1 cellular context compared by ENCODE assay signal in the genomic region with DNA sequence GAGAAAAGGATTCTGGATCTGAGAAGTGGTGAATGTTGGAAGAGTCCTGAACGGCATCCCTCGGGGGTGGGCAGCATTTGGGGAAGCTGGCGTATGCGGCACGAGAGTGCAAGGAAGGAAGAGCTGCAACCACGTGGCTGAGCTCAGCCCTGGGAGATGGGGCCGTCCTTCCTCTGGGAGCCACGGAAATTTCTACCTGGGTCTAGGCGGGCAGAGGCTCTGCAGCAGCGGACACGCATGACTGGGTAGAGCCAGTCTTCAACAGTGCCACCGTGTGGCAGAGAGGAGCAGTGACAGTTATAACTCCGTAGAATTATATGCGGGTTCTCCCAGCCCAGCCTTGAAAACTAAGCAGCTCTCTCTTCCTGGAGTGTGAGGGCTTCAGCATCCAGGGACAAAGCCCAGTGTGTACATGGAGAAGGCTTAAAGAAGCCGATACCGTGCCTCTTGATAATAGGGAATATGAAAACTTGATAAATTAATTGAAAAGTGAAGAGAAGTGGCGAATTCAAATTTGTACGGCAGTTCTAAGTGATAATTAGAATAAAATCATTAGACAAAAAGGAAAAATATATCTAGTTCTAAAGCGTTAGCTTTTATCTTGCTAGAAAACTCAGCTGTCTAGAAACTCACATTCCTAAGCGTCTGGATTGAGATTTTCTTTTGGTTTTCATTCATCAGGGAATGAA.
TF ChIP-seq lines count a peak whose summit lies in the region.

No MANE protein-coding gene starts in this region.

TF ChIP-seq in HepG2, 621 proteins besides CTCF, POLR2A, EP300 and RAD21 (continued from another document and continues in another):
- TF ChIP-seq, protein P1, sequence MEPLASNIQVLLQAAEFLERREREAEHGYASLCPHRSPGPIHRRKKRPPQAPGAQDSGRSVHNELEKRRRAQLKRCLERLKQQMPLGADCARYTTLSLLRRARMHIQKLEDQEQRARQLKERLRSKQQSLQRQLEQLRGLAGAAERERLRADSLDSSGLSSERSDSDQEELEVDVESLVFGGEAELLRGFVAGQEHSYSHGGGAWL (CRISPR knock-in tag; IDR thresholded peaks at IDR 0.05), result peak; percentile 60; the same call in 1 of the 2 replicates
- TF ChIP-seq MATR3 (CRISPR knock-in tag; IDR thresholded peaks at IDR 0.05), result no peak
- TF ChIP-seq, protein P2, sequence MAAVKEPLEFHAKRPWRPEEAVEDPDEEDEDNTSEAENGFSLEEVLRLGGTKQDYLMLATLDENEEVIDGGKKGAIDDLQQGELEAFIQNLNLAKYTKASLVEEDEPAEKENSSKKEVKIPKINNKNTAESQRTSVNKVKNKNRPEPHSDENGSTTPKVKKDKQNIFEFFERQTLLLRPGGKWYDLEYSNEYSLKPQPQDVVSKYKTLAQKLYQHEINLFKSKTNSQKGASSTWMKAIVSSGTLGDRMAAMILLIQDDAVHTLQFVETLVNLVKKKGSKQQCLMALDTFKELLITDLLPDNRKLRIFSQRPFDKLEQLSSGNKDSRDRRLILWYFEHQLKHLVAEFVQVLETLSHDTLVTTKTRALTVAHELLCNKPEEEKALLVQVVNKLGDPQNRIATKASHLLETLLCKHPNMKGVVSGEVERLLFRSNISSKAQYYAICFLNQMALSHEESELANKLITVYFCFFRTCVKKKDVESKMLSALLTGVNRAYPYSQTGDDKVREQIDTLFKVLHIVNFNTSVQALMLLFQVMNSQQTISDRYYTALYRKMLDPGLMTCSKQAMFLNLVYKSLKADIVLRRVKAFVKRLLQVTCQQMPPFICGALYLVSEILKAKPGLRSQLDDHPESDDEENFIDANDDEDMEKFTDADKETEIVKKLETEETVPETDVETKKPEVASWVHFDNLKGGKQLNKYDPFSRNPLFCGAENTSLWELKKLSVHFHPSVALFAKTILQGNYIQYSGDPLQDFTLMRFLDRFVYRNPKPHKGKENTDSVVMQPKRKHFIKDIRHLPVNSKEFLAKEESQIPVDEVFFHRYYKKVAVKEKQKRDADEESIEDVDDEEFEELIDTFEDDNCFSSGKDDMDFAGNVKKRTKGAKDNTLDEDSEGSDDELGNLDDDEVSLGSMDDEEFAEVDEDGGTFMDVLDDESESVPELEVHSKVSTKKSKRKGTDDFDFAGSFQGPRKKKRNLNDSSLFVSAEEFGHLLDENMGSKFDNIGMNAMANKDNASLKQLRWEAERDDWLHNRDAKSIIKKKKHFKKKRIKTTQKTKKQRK (IDR thresholded peaks at IDR 0.05; ENCODE audit: low read length), result no peak
- TF ChIP-seq UBTF (CRISPR knock-in tag; IDR thresholded peaks at IDR 0.05), result peak; percentile 75; the same call in 1 of the 2 replicates
- no peak for TF ChIP-seq NR2C2 (CRISPR knock-in tag; IDR thresholded peaks at IDR 0.05; ENCODE audit: borderline replicate concordance)
- no peak for TF ChIP-seq CHD4 (IDR thresholded peaks at IDR 0.05; ENCODE audit: borderline replicate concordance, low read length)
- TF ChIP-seq, protein P3, sequence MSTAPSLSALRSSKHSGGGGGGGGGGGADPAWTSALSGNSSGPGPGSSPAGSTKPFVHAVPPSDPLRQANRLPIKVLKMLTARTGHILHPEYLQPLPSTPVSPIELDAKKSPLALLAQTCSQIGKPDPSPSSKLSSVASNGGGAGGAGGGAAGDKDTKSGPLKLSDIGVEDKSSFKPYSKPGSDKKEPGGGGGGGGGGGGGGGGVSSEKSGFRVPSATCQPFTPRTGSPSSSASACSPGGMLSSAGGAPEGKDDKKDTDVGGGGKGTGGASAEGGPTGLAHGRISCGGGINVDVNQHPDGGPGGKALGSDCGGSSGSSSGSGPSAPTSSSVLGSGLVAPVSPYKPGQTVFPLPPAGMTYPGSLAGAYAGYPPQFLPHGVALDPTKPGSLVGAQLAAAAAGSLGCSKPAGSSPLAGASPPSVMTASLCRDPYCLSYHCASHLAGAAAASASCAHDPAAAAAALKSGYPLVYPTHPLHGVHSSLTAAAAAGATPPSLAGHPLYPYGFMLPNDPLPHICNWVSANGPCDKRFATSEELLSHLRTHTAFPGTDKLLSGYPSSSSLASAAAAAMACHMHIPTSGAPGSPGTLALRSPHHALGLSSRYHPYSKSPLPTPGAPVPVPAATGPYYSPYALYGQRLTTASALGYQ (CRISPR knock-in tag; IDR thresholded peaks at IDR 0.05), result no peak
- TF ChIP-seq SAP130 (CRISPR knock-in tag; IDR thresholded peaks at IDR 0.05; ENCODE audit: low read depth), result no peak
- peak; percentile 80; the same call in 1 of the 2 replicates for TF ChIP-seq ZNF792 (CRISPR knock-in tag; IDR thresholded peaks at IDR 0.05)
- TF ChIP-seq, protein P4, sequence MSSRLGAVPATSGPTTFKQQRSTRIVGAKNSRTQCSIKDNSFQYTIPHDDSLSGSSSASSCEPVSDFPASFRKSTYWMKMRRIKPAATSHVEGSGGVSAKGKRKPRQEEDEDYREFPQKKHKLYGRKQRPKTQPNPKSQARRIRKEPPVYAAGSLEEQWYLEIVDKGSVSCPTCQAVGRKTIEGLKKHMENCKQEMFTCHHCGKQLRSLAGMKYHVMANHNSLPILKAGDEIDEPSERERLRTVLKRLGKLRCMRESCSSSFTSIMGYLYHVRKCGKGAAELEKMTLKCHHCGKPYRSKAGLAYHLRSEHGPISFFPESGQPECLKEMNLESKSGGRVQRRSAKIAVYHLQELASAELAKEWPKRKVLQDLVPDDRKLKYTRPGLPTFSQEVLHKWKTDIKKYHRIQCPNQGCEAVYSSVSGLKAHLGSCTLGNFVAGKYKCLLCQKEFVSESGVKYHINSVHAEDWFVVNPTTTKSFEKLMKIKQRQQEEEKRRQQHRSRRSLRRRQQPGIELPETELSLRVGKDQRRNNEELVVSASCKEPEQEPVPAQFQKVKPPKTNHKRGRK (CRISPR knock-in tag; IDR thresholded peaks at IDR 0.05), result no peak
- no peak for TF ChIP-seq KLF15 (CRISPR knock-in tag; IDR thresholded peaks at IDR 0.05; ENCODE audit: borderline replicate concordance)
- TF ChIP-seq SRY (CRISPR knock-in tag; IDR thresholded peaks at IDR 0.05), result peak; percentile 75
- no peak for TF ChIP-seq KMT2A (CRISPR knock-in tag; IDR thresholded peaks at IDR 0.05)
- TF ChIP-seq ZNF484 (CRISPR knock-in tag; IDR thresholded peaks at IDR 0.05; ENCODE audit: borderline replicate concordance, low read depth), result no peak
- no peak for TF ChIP-seq GMEB2 (CRISPR knock-in tag; IDR thresholded peaks at IDR 0.05; ENCODE audit: low read depth)
- no peak; the same call in 1 of the 2 replicates for TF ChIP-seq TOE1 (CRISPR knock-in tag; IDR thresholded peaks at IDR 0.05)
- no peak for TF ChIP-seq ZNF616 (CRISPR knock-in tag; IDR thresholded peaks at IDR 0.05; ENCODE audit: low read depth)
- TF ChIP-seq ZNF44 (CRISPR knock-in tag; IDR thresholded peaks at IDR 0.05), result no peak
- 0 out of 2 replicates have a peak, but pooled peaks have one; percentile 18 for TF ChIP-seq ATF3 (CRISPR knock-in tag; IDR thresholded peaks at IDR 0.05)
- peak; percentile 42; the same call in 1 of the 2 replicates for TF ChIP-seq ZNF362 (CRISPR knock-in tag; IDR thresholded peaks at IDR 0.05; ENCODE audit: borderline replicate concordance)
- TF ChIP-seq, protein P5, sequence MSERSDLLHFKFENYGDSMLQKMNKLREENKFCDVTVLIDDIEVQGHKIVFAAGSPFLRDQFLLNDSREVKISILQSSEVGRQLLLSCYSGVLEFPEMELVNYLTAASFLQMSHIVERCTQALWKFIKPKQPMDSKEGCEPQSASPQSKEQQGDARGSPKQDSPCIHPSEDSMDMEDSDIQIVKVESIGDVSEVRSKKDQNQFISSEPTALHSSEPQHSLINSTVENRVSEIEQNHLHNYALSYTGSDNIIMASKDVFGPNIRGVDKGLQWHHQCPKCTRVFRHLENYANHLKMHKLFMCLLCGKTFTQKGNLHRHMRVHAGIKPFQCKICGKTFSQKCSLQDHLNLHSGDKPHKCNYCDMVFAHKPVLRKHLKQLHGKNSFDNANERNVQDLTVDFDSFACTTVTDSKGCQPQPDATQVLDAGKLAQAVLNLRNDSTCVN (CRISPR knock-in tag; IDR thresholded peaks at IDR 0.05; ENCODE audit: borderline replicate concordance), result peak; percentile 77; the same call in 1 of the 2 replicates
- TF ChIP-seq ZNF530 (CRISPR knock-in tag; IDR thresholded peaks at IDR 0.05; ENCODE audit: low read depth), result no peak
- TF ChIP-seq NFKB2 (CRISPR knock-in tag; IDR thresholded peaks at IDR 0.05; ENCODE audit: borderline replicate concordance), result peak; percentile 47; the same call in 1 of the 2 replicates
- TF ChIP-seq ZNF432 (CRISPR knock-in tag; IDR thresholded peaks at IDR 0.05; ENCODE audit: borderline replicate concordance), result no peak
- peak; percentile 66; the same call in 1 of the 2 replicates for TF ChIP-seq ZNF124 (CRISPR knock-in tag; IDR thresholded peaks at IDR 0.05)
- no peak for TF ChIP-seq ZNF326 (CRISPR knock-in tag; IDR thresholded peaks at IDR 0.05; ENCODE audit: borderline replicate concordance)
- TF ChIP-seq PAXIP1 (CRISPR knock-in tag; conservative IDR thresholded peaks at IDR 0.05), result no peak; the same call in 1 of the 2 replicates
- no peak for TF ChIP-seq NAIF1 (CRISPR knock-in tag; IDR thresholded peaks at IDR 0.05; ENCODE audit: borderline replicate concordance)
- TF ChIP-seq ZNF138 (CRISPR knock-in tag; IDR thresholded peaks at IDR 0.05; ENCODE audit: low read depth), result peak; percentile 80; the same call in 1 of the 2 replicates
- no peak for TF ChIP-seq ZNF414 (CRISPR knock-in tag; IDR thresholded peaks at IDR 0.05)
